25 cellular contexts compared by ENCODE assay signal in genomic region chr5:13385066-13385465, GRCh38.
"Had no signal": no experiment of that assay in that cellular context is flagged by ENCODE, and none has a peak within 500 bp of the region (broad histone marks: within the 10 kb centered on the region; RNA-seq: fewer than 3 reads in every experiment).

No MANE protein-coding gene starts in this region.

- H3K4me3 Mint-ChIP-seq: dendritic cell treated with granulocyte-macrophage colony-stimulating factor and Interleukin-4, amounts not matched to agents 40 ng/mL and 50 ng/mL, for 4 days; effector memory CD8-positive, alpha-beta T cell; endodermal cell had no signal

- H2AFZ ChIP-seq: hepatocyte had no signal

- H3K27me3 ChIP-seq: colonic mucosa, esophagus muscularis mucosa, esophagus squamous epithelium, foreskin keratinocyte, gastrocnemius medialis, gastroesophageal sphincter, heart left ventricle, heart right ventricle, hepatocyte had no signal

- H3K36me3 ChIP-seq: colonic mucosa, esophagus muscularis mucosa, esophagus squamous epithelium, gastrocnemius medialis, gastroesophageal sphincter, heart left ventricle, heart right ventricle had no signal

- H3K4me3 ChIP-seq: colonic mucosa, coronary artery, esophagus muscularis mucosa, esophagus squamous epithelium, gastrocnemius medialis, gastroesophageal sphincter, heart left ventricle, heart right ventricle, hepatocyte had no signal

- ATAC-seq: effector memory CD8-positive, alpha-beta T cell; esophagus mucosa; foreskin keratinocyte; gastrocnemius medialis; gastroesophageal sphincter; heart left ventricle; heart right ventricle had no signal

- H3K4me1 Mint-ChIP-seq: endodermal cell had no signal

- H3K4me1 ChIP-seq: colonic mucosa, esophagus muscularis mucosa, esophagus squamous epithelium, foreskin keratinocyte, gastrocnemius medialis, gastroesophageal sphincter, heart left ventricle, heart right ventricle had no signal

- H3K79me2 ChIP-seq: hepatocyte had no signal

- H3K27me3 Mint-ChIP-seq: dendritic cell treated with granulocyte-macrophage colony-stimulating factor and Interleukin-4, amounts not matched to agents 40 ng/mL and 50 ng/mL, for 4 days; effector memory CD8-positive, alpha-beta T cell had no signal

- DNase-seq: colonic mucosa; cortex of kidney; dermis blood vessel endothelial cell; effector CD4-positive, alpha-beta T cell; effector CD8-positive, alpha-beta T cell; effector memory CD4-positive, alpha-beta T cell; effector memory CD8-positive, alpha-beta T cell; endodermal cell; erythroblast; esophagus squamous epithelium; foreskin fibroblast; foreskin melanocyte; gastrocnemius medialis; glutamatergic neuron; head of caudate nucleus; heart left ventricle; heart right ventricle had no signal

- H3K9me3 ChIP-seq: colonic mucosa, esophagus squamous epithelium, gastrocnemius medialis had no signal

- H3K4me2 ChIP-seq: hepatocyte had no signal

- H3K27ac Mint-ChIP-seq: dendritic cell treated with granulocyte-macrophage colony-stimulating factor and Interleukin-4, amounts not matched to agents 40 ng/mL and 50 ng/mL, for 4 days; effector memory CD8-positive, alpha-beta T cell; endodermal cell had no signal

- H3K27ac ChIP-seq: colonic mucosa, coronary artery, epithelial cell of prostate, esophagus muscularis mucosa, esophagus squamous epithelium, foreskin keratinocyte, gastrocnemius medialis, gastroesophageal sphincter, heart left ventricle, heart right ventricle, hepatocyte had no signal
